ENCODE assay signal across 24 cellular contexts in the genomic region with DNA sequence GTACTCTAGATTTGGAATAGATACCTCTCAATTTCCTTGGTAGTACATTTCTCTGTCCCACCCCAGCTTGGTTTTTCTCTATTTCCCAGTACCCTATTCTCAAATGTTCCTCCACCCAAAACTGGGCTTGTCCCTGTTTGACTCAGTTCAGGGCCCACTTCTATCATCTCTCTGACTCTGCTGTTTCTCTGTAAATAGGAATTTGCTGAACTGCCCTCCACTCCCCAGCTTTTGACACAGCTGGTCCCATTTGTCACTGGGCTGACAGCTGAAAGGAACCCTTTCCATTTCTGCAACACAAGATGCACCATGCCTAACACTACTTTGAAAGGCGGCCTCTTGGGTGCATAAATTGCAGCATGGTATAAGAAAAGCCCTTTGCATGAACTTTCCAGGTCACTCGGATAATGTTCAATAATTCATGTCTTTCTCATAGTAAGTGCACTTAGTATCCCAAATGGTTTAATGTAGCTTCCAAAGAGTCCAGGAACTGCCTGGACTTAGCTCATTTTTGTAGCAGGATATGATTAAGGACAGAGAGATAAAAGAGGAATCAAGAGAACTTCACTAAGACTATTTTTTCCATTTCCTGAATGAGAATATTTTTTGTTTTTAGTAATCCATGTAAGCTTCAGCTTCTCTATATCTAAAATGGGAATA.
DNase-seq lines count a peak whose midpoint lies in the region; ATAC-seq and TF ChIP-seq lines count a peak whose summit lies in the region.
"Had no signal": no experiment of that assay in that cellular context is flagged by ENCODE, and none has a peak within 500 bp of the region (broad histone marks: within the 10 kb centered on the region; RNA-seq: fewer than 3 reads in every experiment).

No MANE protein-coding gene starts in this region.

- TF ChIP-seq CTCF in right atrium auricular region (IDR thresholded peaks at IDR 0.05) (no peak), glutamatergic neuron (IDR thresholded peaks at IDR 0.05; ENCODE audit: partially characterized antibody, unreplicated experiment) (no peak)

- H3K4me3 Mint-ChIP-seq in glutamatergic neuron (ENCODE audit: unreplicated experiment): no peak overlapping the region
- H3K4me3 Mint-ChIP-seq in activated T-cell treated with anti-CD3 and anti-CD28 coated beads, Interleukin-2, amount 50 U/mL, for 72 hours: no peak overlapping the region
- H3K4me3 Mint-ChIP-seq: HFFc6, neural progenitor cell had no signal

- H3K4me1 ChIP-seq in right atrium auricular region: no peaks in the 10 kb centered on the region
- H3K4me1 ChIP-seq in SJCRH30: peaks cover 37% of the 10 kb centered on the region
- H3K4me1 ChIP-seq: body of pancreas, colonic mucosa, neural progenitor cell, testis had no signal

- H3K4me3 ChIP-seq in right atrium auricular region: no peak overlapping the region
- H3K4me3 ChIP-seq in SJCRH30: no peak overlapping the region
- H3K4me3 ChIP-seq: body of pancreas, colonic mucosa, gastrocnemius medialis, neural progenitor cell, testis had no signal

- H3K27ac ChIP-seq in right atrium auricular region: peak overlapping the region in 1 of 2 donors; percentile 52
- H3K27ac ChIP-seq in SJCRH30: peak overlapping the region; percentile 91
- H3K27ac ChIP-seq: body of pancreas, colonic mucosa, gastrocnemius medialis, neural progenitor cell, testis had no signal

- no peak overlapping the region for H3K27ac Mint-ChIP-seq in glutamatergic neuron (ENCODE audit: unreplicated experiment)
- H3K27ac Mint-ChIP-seq in activated T-cell treated with anti-CD3 and anti-CD28 coated beads, Interleukin-2, amount 50 U/mL, for 72 hours: no peak overlapping the region
- H3K27ac Mint-ChIP-seq: activated naive CD4-positive, alpha-beta T cell treated with anti-CD3 and anti-CD28 coated beads, Interleukin-2, amount 50 U/mL, for 72 hours; HFFc6; neural progenitor cell had no signal

- peak; percentile 31 for ATAC-seq in left ventricle myocardium superior
- no peak for ATAC-seq in activated T-cell treated with anti-CD3 and anti-CD28 coated beads, Interleukin-2, amount 50 U/mL, for 72 hours (replicated peaks in 1 of 2)
- ATAC-seq: activated CD4-positive, CD25-positive, alpha-beta regulatory T cell treated with anti-CD3 and anti-CD28 coated beads, Interleukin-2, amount 50 U/mL, for 24 hours; activated naive CD4-positive, alpha-beta T cell treated with anti-CD3 and anti-CD28 coated beads, Interleukin-2, amount 50 U/mL, for 72 hours; body of pancreas; gastrocnemius medialis had no signal

- H3K27me3 Mint-ChIP-seq in glutamatergic neuron (ENCODE audit: unreplicated experiment): no peaks in the 10 kb centered on the region
- no peaks in the 10 kb centered on the region for H3K27me3 Mint-ChIP-seq in activated T-cell treated with anti-CD3 and anti-CD28 coated beads, Interleukin-2, amount 50 U/mL, for 72 hours (ENCODE audit: low read depth)

- H3K9me3 ChIP-seq in right atrium auricular region: no peaks in the 10 kb centered on the region
- peaks cover 4% of the 10 kb centered on the region; the same call in 1 of the 2 replicates for H3K9me3 ChIP-seq in SJCRH30 (replicated peaks)
- H3K9me3 ChIP-seq: body of pancreas, colonic mucosa, gastrocnemius medialis, testis had no signal

- intact Hi-C loops in left ventricle myocardium superior (cut with micrococcal nuclease): no loop called here

- no peaks in the 10 kb centered on the region for H3K36me3 Mint-ChIP-seq in glutamatergic neuron (ENCODE audit: unreplicated experiment)
- peaks cover 1 to 4% of the 10 kb centered on the region in 2 donors for H3K36me3 Mint-ChIP-seq in activated T-cell treated with anti-CD3 and anti-CD28 coated beads, Interleukin-2, amount 50 U/mL, for 72 hours (ENCODE audit: insufficient read depth in 2 of 2)
- H3K36me3 Mint-ChIP-seq: activated naive CD4-positive, alpha-beta T cell treated with anti-CD3 and anti-CD28 coated beads, Interleukin-2, amount 50 U/mL, for 72 hours; neural progenitor cell had no signal

- H3K9me3 Mint-ChIP-seq in glutamatergic neuron (ENCODE audit: unreplicated experiment): no peaks in the 10 kb centered on the region
- H3K9me3 Mint-ChIP-seq in activated T-cell treated with anti-CD3 and anti-CD28 coated beads, Interleukin-2, amount 50 U/mL, for 72 hours: peaks cover 5 to 14% of the 10 kb centered on the region in 2 donors
- H3K9me3 Mint-ChIP-seq: HFFc6, neural progenitor cell had no signal

- no peaks in the 10 kb centered on the region for H3K27me3 ChIP-seq in right atrium auricular region
- no peaks in the 10 kb centered on the region for H3K27me3 ChIP-seq in SJCRH30
- H3K27me3 ChIP-seq: body of pancreas, colonic mucosa, gastrocnemius medialis, neural progenitor cell, testis had no signal

- H3K36me3 ChIP-seq in right atrium auricular region (no peaks in the 10 kb centered on the region), SJCRH30 (no peaks in the 10 kb centered on the region)
- H3K36me3 ChIP-seq: colonic mucosa, gastrocnemius medialis, neural progenitor cell had no signal

- DNase-seq in left ventricle myocardium superior: no peak
- DNase-seq in right atrium auricular region (ENCODE audit: low spot score): no peak
- peak; percentile 89 to 96 for DNase-seq in SJCRH30
- DNase-seq in glutamatergic neuron: peak; percentile 77
- DNase-seq in activated T-cell treated with anti-CD3 and anti-CD28 coated beads for 4 hours: no peak
- DNase-seq in COLO829 (ENCODE audit: low spot score): no peak
- DNase-seq in NCI-H2107 treated with DMSO at 0.1 percent for 48 hours (lab: John Stamatoyannopoulos, UW; ENCODE audit: unreplicated experiment): no peak
- DNase-seq in activated T-cell treated with anti-CD3 and anti-CD28 coated beads, Interleukin-2, amount 50 U/mL, for 72 hours: no peak
- DNase-seq: activated CD8-positive, alpha-beta memory T cell treated with anti-CD3 and anti-CD28 coated beads for 24 hours; body of pancreas; colonic mucosa; DMS53; gastrocnemius medialis; KBM-7; left cardiac atrium; midbrain; NCI-H2029 treated with DMSO at 0.1 percent for 48 hours; NCI-H526 treated with DMSO at 0.1 percent for 48 hours; OCI-M1; testis had no signal

- H3K4me1 Mint-ChIP-seq in glutamatergic neuron (ENCODE audit: low read depth, unreplicated experiment): peaks cover 4% of the 10 kb centered on the region
- H3K4me1 Mint-ChIP-seq in activated T-cell treated with anti-CD3 and anti-CD28 coated beads, Interleukin-2, amount 50 U/mL, for 72 hours (ENCODE audit: low read depth): no peaks in the 10 kb centered on the region
- H3K4me1 Mint-ChIP-seq: neural progenitor cell had no signal

Comparison
In these comparisons a context has a peak if more than half of its experiments do, and no peak if none do; other contexts are left out.
1. DNase-seq: peak in SJCRH30 (2 of 2) and glutamatergic neuron (single experiment); none in left ventricle myocardium superior (single experiment), right atrium auricular region (single experiment), activated T-cell treated with anti-CD3 and anti-CD28 coated beads for 4 hours (single experiment), COLO829 (single experiment), NCI-H2107 treated with DMSO at 0.1 percent for 48 hours (single experiment) and activated T-cell treated with anti-CD3 and anti-CD28 coated beads, Interleukin-2, amount 50 U/mL, for 72 hours (0 of 2).